ENCODE assay signal across 8 cellular contexts in the genomic region with DNA sequence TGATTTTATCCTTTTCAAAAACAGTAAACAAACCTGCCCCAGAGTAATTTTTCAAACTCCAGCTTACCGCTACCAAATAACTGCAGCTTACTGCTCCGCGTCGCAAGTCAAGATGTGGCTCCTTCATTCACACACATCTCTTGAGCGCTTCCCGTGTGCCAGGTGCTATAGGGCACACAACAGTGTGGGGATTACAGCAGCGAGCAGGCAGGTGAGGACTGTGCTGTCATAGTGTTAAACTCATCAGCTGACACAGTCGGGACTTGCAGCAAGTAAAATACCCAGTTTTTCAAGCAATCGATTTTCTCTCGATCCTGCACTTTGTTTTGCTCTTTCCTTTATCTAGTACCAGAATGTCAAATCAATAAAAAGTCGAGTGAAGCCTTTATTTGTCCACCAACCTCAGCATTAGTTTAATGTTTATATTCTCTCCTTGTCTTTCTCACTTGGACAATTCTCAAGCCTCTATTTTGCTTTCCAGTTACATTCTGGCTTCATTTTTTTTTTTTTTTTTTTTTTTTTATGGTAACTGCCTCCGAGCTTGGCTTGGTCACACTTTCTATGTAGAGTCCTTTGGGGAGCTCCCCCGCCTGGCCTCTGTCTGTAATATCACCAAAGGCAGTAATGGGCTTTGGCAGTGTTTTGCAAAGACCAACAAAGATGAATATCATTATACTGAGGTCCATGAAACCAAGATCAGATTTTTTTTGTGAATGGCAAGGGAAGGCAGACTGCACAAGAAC. TPM values are rescaled to one million over a fixed set of nuclear protein-coding genes. Genes with fewer than 3 reads are reported as not detected.
DNase-seq lines count a peak whose midpoint lies in the region; ATAC-seq and TF ChIP-seq lines count a peak whose summit lies in the region.

No MANE protein-coding gene starts in this region.

- ATAC-seq in GM21447 (IDR thresholded peaks at IDR 0.05; ENCODE audit: unreplicated experiment) (peak; percentile 94), IMR-90 (ENCODE audit: low read depth) (peak; percentile 92), left lung (peak; percentile 94)

- H3K23ac ChIP-seq in IMR-90 (ENCODE audit: low read depth, low read length) = no peak overlapping the region

- no peaks in the 10 kb centered on the region for H4K20me1 ChIP-seq in IMR-90 (ENCODE audit: insufficient read depth, low read length)

- TF ChIP-seq CTCF in IMR-90 (conservative IDR thresholded peaks at IDR 0.05; ENCODE audit: low read depth, low read length) = peak; percentile 74
- peak in 1 of 2 donors; percentile 42 for TF ChIP-seq CTCF in left lung (IDR thresholded peaks at IDR 0.05)

- peak overlapping the region; percentile 74 for H4K5ac ChIP-seq in IMR-90 (ENCODE audit: low read depth, low read length)

- peak; percentile 77 for TF ChIP-seq RAD21 in IMR-90 (IDR thresholded peaks at IDR 0.05; ENCODE audit: low read length)

- peak overlapping the region; percentile 6 for H2BK5ac ChIP-seq in IMR-90 (ENCODE audit: low read depth, low read length, poor library complexity, severe bottlenecking)

- H3K56ac ChIP-seq in IMR-90 (ENCODE audit: extremely low read depth, insufficient read depth, low read length) = no peak overlapping the region

- peak overlapping the region; percentile 87 for H3K18ac ChIP-seq in IMR-90 (ENCODE audit: low read depth, low read length)

- H3K9me1 ChIP-seq in IMR-90 (ENCODE audit: insufficient read depth, low read length) = peaks cover 8% of the 10 kb centered on the region

- H3K9ac ChIP-seq in IMR-90 (ENCODE audit: low read depth, low read length) (no peak overlapping the region), stomach smooth muscle (ENCODE audit: low read length in 2 of 2) (peak overlapping the region; percentile 48 to 79)

- H3K79me1 ChIP-seq in IMR-90 (ENCODE audit: low read depth in 1 of 2, low read length in 2 of 2) = peaks cover 0 to 1% of the 10 kb centered on the region in 2 experiments; a peak in 1 of 4 replicates

- BruUV-seq in IMR-90 (replicated peaks; lab: Mats Ljungman, UMichigan) = no TSS peak

- WGBS in IMR-90 (ENCODE audit: extremely low coverage in 2 of 2, insufficient read length in 1 of 2), 2 experiments = 78% methylated on average over 3 of the region's 13 CpGs; no CpG with 5 or more reads in 1 of the 2 experiments

- H2BK15ac ChIP-seq in IMR-90 (ENCODE audit: low read depth, low read length) = peak overlapping the region; percentile 90

- intact Hi-C loops in IMR-90 (cut with micrococcal nuclease) = loop anchor here (1.0 to 5.0 kb wide), 4 partner anchors 63 to 330 kb away; no protein-coding TSS in a partner anchor
- intact Hi-C loops in left lung (cut with DNase I) = no loop called here

- POLR2A ChIA-PET in IMR-90 (lab: Charles Lee; ENCODE audit: unreplicated experiment) = interaction anchor here (0.6 kb wide), 1 partner anchor 225 kb away, joined by 4 read pairs; no protein-coding TSS in a partner anchor

- peak overlapping the region; percentile 67 to 80 for H4K8ac ChIP-seq in IMR-90 (ENCODE audit: low read depth in 2 of 2, low read length in 2 of 2)

- peak overlapping the region; percentile 83; the same call in 1 of the 2 replicates for H2AK5ac ChIP-seq in IMR-90 (ENCODE audit: low read depth, low read length)

- CTCF ChIA-PET in IMR-90 (lab: Yijun Ruan, JAX) = interaction anchor here (0.6 to 1.5 kb wide), 7 partner anchors 9 to 1220 kb away, joined by 3 to 10 read pairs (median 4); no protein-coding TSS in a partner anchor

- H2AK9ac ChIP-seq in IMR-90 (replicated peaks; ENCODE audit: low read depth, low read length, poor library complexity) = no peak overlapping the region

- H4K91ac ChIP-seq in IMR-90 (ENCODE audit: insufficient read depth, low read depth, low read length) = peak overlapping the region; percentile 54

- peak overlapping the region; percentile 41 for H3K4ac ChIP-seq in IMR-90 (ENCODE audit: low read depth, low read length)

- TF ChIP-seq POLR2A in IMR-90 (IDR thresholded peaks at IDR 0.05; ENCODE audit: low read depth, low read length) = no peak

- in situ Hi-C loops in IMR-90 (cut with MboI; ENCODE audit: low sequenced_read_pairs) = loop anchor here (10.0 kb wide), 1 partner anchor 83 kb away; the partner anchor contains the start of gene SPATA4

- H3K4me1 ChIP-seq in IMR-90 (ENCODE audit: control insufficient read depth, insufficient read depth, low read length) (peaks cover 5% of the 10 kb centered on the region), left lung (no peaks in the 10 kb centered on the region), stomach smooth muscle (ENCODE audit: control insufficient read depth, insufficient read depth, low read length) (peaks cover 3% of the 10 kb centered on the region)

- peak; percentile 76 for DNase-seq in DMS 273 (lab: John Stamatoyannopoulos, UW; ENCODE audit: unreplicated experiment)
- no peak for DNase-seq in DMS 273 treated with DMSO at 0.1 percent for 48 hours (lab: John Stamatoyannopoulos, UW)
- peak; percentile 71 for DNase-seq in IMR-90
- DNase-seq in RKO (ENCODE audit: low spot score) = peak; percentile 72
- DNase-seq in dedifferentiated amniotic fluid mesenchymal stem cell (ENCODE audit: extremely low spot score) = peak; percentile 78
- DNase-seq in left lung = peak in 1 of 2 donors; percentile 34

- H3K9me3 ChIP-seq in IMR-90 (ENCODE audit: control insufficient read depth, insufficient read depth, low read length) (no peaks in the 10 kb centered on the region; the same call in 1 of the 2 replicates), left lung (no peaks in the 10 kb centered on the region), stomach smooth muscle (ENCODE audit: control insufficient read depth in 2 of 2, low read length in 2 of 2) (no peaks in the 10 kb centered on the region)

- H3K36me3 ChIP-seq in IMR-90 (ENCODE audit: control insufficient read depth, insufficient read depth, low read length) (no peaks in the 10 kb centered on the region), left lung (no peaks in the 10 kb centered on the region), stomach smooth muscle (ENCODE audit: control insufficient read depth in 2 of 2, insufficient read depth in 2 of 2, low read length in 2 of 2) (no peaks in the 10 kb centered on the region)

- H3K27ac ChIP-seq in IMR-90 (ENCODE audit: insufficient read depth, low read length) (peak overlapping the region; percentile 28; the same call in 1 of the 2 replicates), left lung (no peak overlapping the region), stomach smooth muscle (ENCODE audit: low read length) (peak overlapping the region; percentile 74)

- H3K4me2 ChIP-seq in IMR-90 (ENCODE audit: low read depth, low read length) = peak overlapping the region; percentile 29

- H3K4me3 ChIP-seq in IMR-90 (ENCODE audit: insufficient read depth, low read depth, low read length) = no peak overlapping the region
- no peak overlapping the region for H3K4me3 ChIP-seq in left lung
- H3K4me3 ChIP-seq in stomach smooth muscle (ENCODE audit: low read length in 2 of 2) = peak overlapping the region; percentile 52 to 74

- peak overlapping the region; percentile 77 for H2AFZ ChIP-seq in IMR-90 (replicated peaks; ENCODE audit: low read length, poor library complexity)

- H2BK20ac ChIP-seq in IMR-90 (ENCODE audit: low read depth, low read length) = peak overlapping the region; percentile 69; the same call in 1 of the 2 replicates

- dilution Hi-C loops in IMR-90 (cut with HindIII; ENCODE audit: low sequenced_read_pairs, unreplicated experiment) = no loop called here

- H3K27me3 ChIP-seq in IMR-90 (ENCODE audit: control insufficient read depth, insufficient read depth, low read length) (no peaks in the 10 kb centered on the region), left lung (no peaks in the 10 kb centered on the region), stomach smooth muscle (ENCODE audit: control insufficient read depth in 1 of 2, insufficient read depth in 2 of 2, low read length in 2 of 2) (no peaks in the 10 kb centered on the region)

- H3K14ac ChIP-seq in IMR-90 (replicated peaks; ENCODE audit: low read depth, low read length) = peak overlapping the region; percentile 41; the same call in 1 of the 2 replicates

- peak overlapping the region; percentile 70 for H2BK120ac ChIP-seq in IMR-90 (ENCODE audit: low read depth, low read length)

TF ChIP-seq in IMR-90, 13 proteins besides CTCF, POLR2A, EP300 and RAD21:
- no peak for TF ChIP-seq CEBPB (IDR thresholded peaks at IDR 0.05; ENCODE audit: low read depth, low read length)
- TF ChIP-seq MAZ (IDR thresholded peaks at IDR 0.05; ENCODE audit: borderline replicate concordance, low read depth, low read length) = no peak
- TF ChIP-seq SMC3 (IDR thresholded peaks at IDR 0.05; ENCODE audit: low read depth, low read length) = peak; percentile 88
- no peak for TF ChIP-seq RCOR1 (IDR thresholded peaks at IDR 0.05; ENCODE audit: insufficient replicate concordance, low read length)

RNA-seq across cellular contexts. Expression of gene ASB5, which starts 8.3 kb away (rescaled TPM):
- total RNA-seq in IMR-90 (2012; rRNA removed) = 0.18 and 0.56 TPM in 2 replicates
- polyA plus RNA-seq in IMR-90 (2012; rRNA removed) = 0.21 and 0.32 TPM in 2 replicates
- 0.08 and 0.11 TPM in 2 replicates for polyA plus RNA-seq in IMR-90 (2012; cell fraction: cytosol; rRNA removed)
- 0.04 and 0.38 TPM in 2 replicates for polyA plus RNA-seq in IMR-90 (2012; cell fraction: nucleus; rRNA removed; ENCODE audit: low replicate concordance)
- total RNA-seq in left lung = not detected

RNA-seq across cellular contexts. Expression of gene SPCS3, which starts 42.4 kb away (rescaled TPM):
- total RNA-seq in IMR-90 (2012; rRNA removed) (77.4 and 131 TPM in 2 replicates), left lung (100 to 1,000 TPM; 137 to 203 TPM)
- polyA plus RNA-seq in IMR-90 (2012; rRNA removed) = 32.8 and 41.6 TPM in 2 replicates
- 24.2 and 40.4 TPM in 2 replicates for polyA plus RNA-seq in IMR-90 (2012; cell fraction: cytosol; rRNA removed)
- 26.7 and 37.4 TPM in 2 replicates for polyA plus RNA-seq in IMR-90 (2012; cell fraction: nucleus; rRNA removed; ENCODE audit: low replicate concordance)

Comparison
In these comparisons a context has a peak if more than half of its experiments do, and no peak if none do; other contexts are left out.
1. H3K27ac ChIP-seq: peak in IMR-90 (single experiment) and stomach smooth muscle (single experiment); none in left lung (0 of 2).
2. H3K4me3 ChIP-seq: peak in stomach smooth muscle (2 of 2); none in IMR-90 (single experiment) and left lung (0 of 2).
3. Peak in every context shown above with its lines, with median percentiles within 50 percentile points of each other: ATAC-seq.